Comparison of ENCODE assay signal across 8 cellular contexts in the genomic region with DNA sequence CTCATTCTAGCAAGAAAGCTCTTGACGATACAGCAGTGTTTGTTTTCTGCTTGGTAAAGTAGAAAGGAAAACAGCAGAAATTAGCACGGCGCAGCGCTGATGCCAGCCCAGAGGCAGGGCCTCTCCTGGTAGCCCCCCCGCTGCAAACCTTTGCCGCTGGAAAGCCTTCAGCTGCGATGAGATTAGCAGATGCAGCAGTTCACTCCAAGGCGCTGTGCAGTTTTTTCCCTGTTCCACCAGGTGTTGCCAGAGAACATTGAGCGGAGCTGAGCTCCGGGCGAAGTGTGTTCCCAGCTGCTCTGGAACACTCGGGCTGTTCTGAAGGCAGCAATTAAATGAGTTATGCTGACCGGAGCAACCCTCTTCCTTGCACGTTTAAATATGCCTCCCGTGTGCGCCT.
A peak's percentile ranks its signal among the peaks of the same experiment; 100 is the strongest.
DNase-seq lines count a peak whose midpoint lies in the region; ATAC-seq, FAIRE-seq and TF ChIP-seq lines count a peak whose summit lies in the region.

No MANE protein-coding gene starts in this region.

- H3K4me1 ChIP-seq in mucosa of descending colon (ENCODE audit: low read depth): no peaks in the 10 kb centered on the region

- no peaks in the 10 kb centered on the region for H3K9me3 ChIP-seq in mucosa of descending colon

- ATAC-seq in mucosa of descending colon (peak; percentile 31), GM18520 (IDR thresholded peaks at IDR 0.05; ENCODE audit: unreplicated experiment) (no peak), HG02759 (IDR thresholded peaks at IDR 0.05; ENCODE audit: unreplicated experiment) (no peak)

- H3K27me3 ChIP-seq in bronchial epithelial cell (ENCODE audit: control insufficient read depth, insufficient read depth, low read length): no peaks in the 10 kb centered on the region

- no peak for FAIRE-seq in bronchial epithelial cell (lab: Jason Lieb, UNC)

- intact Hi-C loops in mucosa of descending colon (cut with DNase I, micrococcal nuclease): no loop called here

- no peak overlapping the region for H3K4me3 ChIP-seq in AG10803 (ENCODE audit: low read length)
- H3K4me3 ChIP-seq in bronchial epithelial cell (ENCODE audit: low read depth, low read length): no peak overlapping the region
- H3K4me3 ChIP-seq in mucosa of descending colon: no peak overlapping the region

- peak; percentile 32 for TF ChIP-seq CTCF in AG10803 (conservative IDR thresholded peaks at IDR 0.05; ENCODE audit: low read length)
- TF ChIP-seq CTCF in bronchial epithelial cell (IDR thresholded peaks at IDR 0.05; ENCODE audit: insufficient read depth, low read length, severe bottlenecking): peak; percentile 5
- TF ChIP-seq CTCF in mucosa of descending colon (IDR thresholded peaks at IDR 0.05): no peak
- no peak for TF ChIP-seq CTCF in GM20000 (IDR thresholded peaks at IDR 0.05; ENCODE audit: extremely low read depth, missing control alignments)

- DNase-seq in AG10803 (ENCODE audit: low read depth) (peak; percentile 4), NCI-H187 treated with DMSO at 0.1 percent for 48 hours (lab: John Stamatoyannopoulos, UW) (peak; percentile 58), bronchial epithelial cell (ENCODE audit: low read depth) (peak; percentile 3), mucosa of descending colon (peak in 2 of 3 donors; percentile 7 to 25), GM20000 (ENCODE audit: low spot score) (no peak)
- no peak for DNase-seq in activated CD4-positive, CD25-positive, alpha-beta regulatory T cell treated with anti-CD3 and anti-CD28 coated beads, Interleukin-2, amount 50 U/mL, for 72 hours

- H3K36me3 ChIP-seq in bronchial epithelial cell (ENCODE audit: control insufficient read depth, insufficient read depth, low read length) (no peaks in the 10 kb centered on the region), mucosa of descending colon (ENCODE audit: low read depth) (no peaks in the 10 kb centered on the region)

Comparison
In these comparisons a context has a peak if more than half of its experiments do, and no peak if none do; other contexts are left out.
1. DNase-seq: peak in AG10803 (single experiment), NCI-H187 treated with DMSO at 0.1 percent for 48 hours (single experiment), bronchial epithelial cell (single experiment) and mucosa of descending colon (2 of 3); none in GM20000 (single experiment) and activated CD4-positive, CD25-positive, alpha-beta regulatory T cell treated with anti-CD3 and anti-CD28 coated beads, Interleukin-2, amount 50 U/mL, for 72 hours (single experiment).
2. CTCF ChIP-seq: peak in AG10803 (single experiment) and bronchial epithelial cell (single experiment); none in mucosa of descending colon (single experiment) and GM20000 (single experiment).